In the genomic region with DNA sequence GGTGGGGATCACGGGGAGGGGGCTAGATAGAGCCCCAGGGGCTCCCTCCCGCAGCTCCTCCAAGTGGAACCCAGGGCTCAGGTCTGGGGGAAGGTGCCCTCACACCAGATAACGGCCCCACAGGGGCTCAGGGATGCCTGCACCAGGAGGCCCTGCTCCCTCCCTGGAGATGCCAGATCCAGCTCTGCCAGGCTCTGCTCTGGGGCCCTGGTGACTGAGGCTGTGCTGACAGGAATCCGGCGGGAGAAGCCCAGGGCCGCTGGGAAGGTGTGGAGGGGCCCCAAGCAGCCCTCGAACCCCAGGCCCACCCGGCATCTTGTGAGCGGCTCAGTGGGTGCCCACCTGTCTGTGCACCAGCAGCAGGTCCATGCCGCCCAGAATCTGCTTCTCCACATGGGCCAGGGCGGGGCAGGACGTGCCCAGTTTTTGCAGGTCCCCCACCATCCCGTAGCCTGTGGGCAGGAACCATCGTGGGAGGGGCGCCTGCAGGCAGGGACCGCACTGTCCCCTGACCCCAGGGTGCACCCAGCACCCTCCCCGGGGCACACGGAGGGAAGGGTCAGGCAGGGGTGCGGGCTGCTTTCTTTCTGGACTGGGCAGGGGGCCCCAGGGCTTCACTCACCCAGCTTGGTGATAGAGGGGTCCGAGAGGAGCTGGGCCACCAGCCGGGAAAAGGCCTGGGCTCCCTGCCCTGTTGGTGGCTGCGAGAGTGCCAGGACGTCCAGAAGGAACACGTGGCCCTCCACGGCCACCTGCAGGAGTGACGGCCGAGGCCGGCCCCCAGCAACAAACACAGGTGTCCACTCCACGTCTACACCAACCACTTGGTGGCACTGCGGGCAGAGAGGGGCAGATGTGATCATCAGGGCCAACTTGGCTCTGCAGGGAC, we compare ENCODE assay signal across 14 cellular contexts.
"Had no signal": no experiment of that assay in that cellular context is flagged by ENCODE, and none has a peak within 500 bp of the region (broad histone marks: within the 10 kb centered on the region; RNA-seq: fewer than 3 reads in every experiment).

No MANE protein-coding gene starts in this region.

- H3K9me3 Mint-ChIP-seq: activated T-cell treated with anti-CD3 and anti-CD28 coated beads, Interleukin-2, amount 50 U/mL, for 72 hours; stimulated activated effector memory CD8-positive, alpha-beta T cell treated with anti-CD3 and anti-CD28 coated beads, Interleukin-12 subunit alpha, Interleukin-12 subunit beta, amount 100 ng/mL, for 72 hours; T-helper 1 cell treated with Interleukin-12 subunit alpha and Interleukin-12 subunit beta and Interleukin-4 antibody, amounts not matched to agents 30 μg/mL and 1 μg/mL, for 36 hours; type B pancreatic cell had no signal

- H3K27ac ChIP-seq: ascending aorta, esophagus squamous epithelium, suprapubic skin had no signal

- H3K27ac Mint-ChIP-seq: activated T-cell treated with anti-CD3 and anti-CD28 coated beads, Interleukin-2, amount 50 U/mL, for 72 hours; naive thymus-derived CD8-positive, alpha-beta T cell; progenitor cell of endocrine pancreas; stimulated activated effector memory CD8-positive, alpha-beta T cell treated with anti-CD3 and anti-CD28 coated beads, Interleukin-12 subunit alpha, Interleukin-12 subunit beta, amount 100 ng/mL, for 72 hours; T-helper 1 cell treated with Interleukin-12 subunit alpha and Interleukin-12 subunit beta and Interleukin-4 antibody, amounts not matched to agents 30 μg/mL and 1 μg/mL, for 36 hours; type B pancreatic cell had no signal

- H3K4me3 Mint-ChIP-seq: activated T-cell treated with anti-CD3 and anti-CD28 coated beads, Interleukin-2, amount 50 U/mL, for 72 hours; naive thymus-derived CD8-positive, alpha-beta T cell; stimulated activated effector memory CD8-positive, alpha-beta T cell treated with anti-CD3 and anti-CD28 coated beads, Interleukin-12 subunit alpha, Interleukin-12 subunit beta, amount 100 ng/mL, for 72 hours; T-helper 1 cell treated with Interleukin-12 subunit alpha and Interleukin-12 subunit beta and Interleukin-4 antibody, amounts not matched to agents 30 μg/mL and 1 μg/mL, for 36 hours; type B pancreatic cell had no signal

- H3K4me1 Mint-ChIP-seq: naive thymus-derived CD8-positive, alpha-beta T cell; stimulated activated effector memory CD8-positive, alpha-beta T cell treated with anti-CD3 and anti-CD28 coated beads, Interleukin-12 subunit alpha, Interleukin-12 subunit beta, amount 100 ng/mL, for 72 hours had no signal

- DNase-seq: activated CD4-positive, alpha-beta T cell treated with anti-CD3 and anti-CD28 coated beads, Interleukin-2, amount 50 U/mL, for 1 hour; activated CD4-positive, CD25-positive, alpha-beta regulatory T cell; activated T-cell treated with anti-CD3 and anti-CD28 coated beads, Interleukin-2, amount 50 U/mL, for 72 hours; esophagus squamous epithelium; foreskin fibroblast; left cardiac atrium; naive thymus-derived CD8-positive, alpha-beta T cell; right cardiac atrium had no signal

- H3K27me3 Mint-ChIP-seq: naive thymus-derived CD8-positive, alpha-beta T cell; progenitor cell of endocrine pancreas; type B pancreatic cell had no signal

- H3K36me3 Mint-ChIP-seq: stimulated activated effector memory CD8-positive, alpha-beta T cell treated with anti-CD3 and anti-CD28 coated beads, Interleukin-12 subunit alpha, Interleukin-12 subunit beta, amount 100 ng/mL, for 72 hours; type B pancreatic cell had no signal

- ATAC-seq: activated T-cell treated with anti-CD3 and anti-CD28 coated beads, Interleukin-2, amount 50 U/mL, for 72 hours; left cardiac atrium; naive thymus-derived CD8-positive, alpha-beta T cell; right cardiac atrium; stimulated activated effector memory CD8-positive, alpha-beta T cell treated with anti-CD3 and anti-CD28 coated beads, Interleukin-12 subunit alpha, Interleukin-12 subunit beta, amount 100 ng/mL, for 72 hours had no signal
